In genomic region chr2:67322361-67323001, GRCh38 we compare ENCODE assay signal across 8 cellular contexts.
DNase-seq lines count a peak whose midpoint lies in the region; ATAC-seq and TF ChIP-seq lines count a peak whose summit lies in the region.

No MANE protein-coding gene starts in this region.

- no peak overlapping the region for H3K4me3 ChIP-seq in AG10803 (ENCODE audit: low read length)
- no peak overlapping the region for H3K4me3 ChIP-seq in HUES48 (ENCODE audit: low read depth, low read length)
- no peak overlapping the region for H3K4me3 ChIP-seq in heart right ventricle

- peak; percentile 95 for ATAC-seq in SK-N-SH treated with all-trans-retinoic acid at 6 μM for 48 hours
- ATAC-seq in heart right ventricle, result peak; percentile 43 to 88 (median 78)
- ATAC-seq in stimulated activated effector memory CD8-positive, alpha-beta T cell treated with anti-CD3 and anti-CD28 coated beads, Interleukin-12 subunit alpha, Interleukin-12 subunit beta, amount 100 ng/mL, for 72 hours, result peak; percentile 39
- ATAC-seq in GM21360 (IDR thresholded peaks at IDR 0.05; ENCODE audit: unreplicated experiment), result no peak
- no peak for ATAC-seq in CD4-positive, alpha-beta T cell (ENCODE audit: poor library complexity)

- no peak overlapping the region for H3K27ac Mint-ChIP-seq in stimulated activated effector memory CD8-positive, alpha-beta T cell treated with anti-CD3 and anti-CD28 coated beads, Interleukin-12 subunit alpha, Interleukin-12 subunit beta, amount 100 ng/mL, for 72 hours
- H3K27ac Mint-ChIP-seq in CD4-positive, alpha-beta T cell, result no peak overlapping the region

- H3K36me3 Mint-ChIP-seq in stimulated activated effector memory CD8-positive, alpha-beta T cell treated with anti-CD3 and anti-CD28 coated beads, Interleukin-12 subunit alpha, Interleukin-12 subunit beta, amount 100 ng/mL, for 72 hours, result no peaks in the 10 kb centered on the region
- H3K36me3 Mint-ChIP-seq in CD4-positive, alpha-beta T cell (ENCODE audit: low read depth), result no peaks in the 10 kb centered on the region

- no peak overlapping the region for H3K9ac ChIP-seq in HUES48 (ENCODE audit: low read depth, low read length)

- H3K27ac ChIP-seq in HUES48 (ENCODE audit: low read depth, low read length) (peak overlapping the region; percentile 10), heart right ventricle (no peak overlapping the region)
- H3K27ac ChIP-seq in CD4-positive, alpha-beta T cell (ENCODE audit: low read depth, low read length), result no peak overlapping the region

- POLR2A ChIA-PET in CD4-positive, alpha-beta T cell (lab: Charles Lee), result no interaction called here

- CTCF ChIA-PET in CD4-positive, alpha-beta T cell (lab: Charles Lee), result no interaction called here

- no peaks in the 10 kb centered on the region for H3K27me3 ChIP-seq in HUES48 (ENCODE audit: control insufficient read depth, insufficient read depth, low read length)
- peaks cover 0 to 15% (median 5%) of the 10 kb centered on the region in 7 donors for H3K27me3 ChIP-seq in heart right ventricle
- no peaks in the 10 kb centered on the region for H3K27me3 ChIP-seq in CD4-positive, alpha-beta T cell (ENCODE audit: control insufficient read depth, insufficient read depth, low read length)

- H3K9me3 Mint-ChIP-seq in stimulated activated effector memory CD8-positive, alpha-beta T cell treated with anti-CD3 and anti-CD28 coated beads, Interleukin-12 subunit alpha, Interleukin-12 subunit beta, amount 100 ng/mL, for 72 hours, result no peaks in the 10 kb centered on the region
- H3K9me3 Mint-ChIP-seq in CD4-positive, alpha-beta T cell, result no peaks in the 10 kb centered on the region

- TF ChIP-seq CTCF in AG10803 (conservative IDR thresholded peaks at IDR 0.05; ENCODE audit: low read length), result peak; percentile 71
- peak in 5 of 9 donors; percentile 10 to 45 (median 33) for TF ChIP-seq CTCF in heart right ventricle (IDR thresholded peaks at IDR 0.05)
- TF ChIP-seq CTCF in CD4-positive, alpha-beta T cell (IDR thresholded peaks at IDR 0.05), result no peak

- H3K4me1 ChIP-seq in HUES48 (ENCODE audit: control insufficient read depth, insufficient read depth, low read length), result peaks cover 72% of the 10 kb centered on the region
- H3K4me1 ChIP-seq in heart right ventricle, result peaks cover 0 to 9% (median 4%) of the 10 kb centered on the region in 9 donors

- H3K4me3 Mint-ChIP-seq in stimulated activated effector memory CD8-positive, alpha-beta T cell treated with anti-CD3 and anti-CD28 coated beads, Interleukin-12 subunit alpha, Interleukin-12 subunit beta, amount 100 ng/mL, for 72 hours, result no peak overlapping the region
- no peak overlapping the region for H3K4me3 Mint-ChIP-seq in CD4-positive, alpha-beta T cell

- intact Hi-C loops in heart right ventricle (cut with DNase I), result loop anchor here in 2 of 10 donors (5.0 to 10.0 kb wide), 2 partner anchors 785 to 878 kb away; no protein-coding TSS in a partner anchor
- intact Hi-C loops in CD4-positive, alpha-beta T cell (cut with DNase I, micrococcal nuclease), result no loop called here

- H3K9me3 ChIP-seq in HUES48 (ENCODE audit: control insufficient read depth, insufficient read depth, low read length), result no peaks in the 10 kb centered on the region
- H3K9me3 ChIP-seq in heart right ventricle, result no peaks in the 10 kb centered on the region
- no peaks in the 10 kb centered on the region for H3K9me3 ChIP-seq in CD4-positive, alpha-beta T cell (ENCODE audit: control insufficient read depth, low read length)

- H3K4me1 Mint-ChIP-seq in stimulated activated effector memory CD8-positive, alpha-beta T cell treated with anti-CD3 and anti-CD28 coated beads, Interleukin-12 subunit alpha, Interleukin-12 subunit beta, amount 100 ng/mL, for 72 hours, result no peaks in the 10 kb centered on the region
- H3K4me1 Mint-ChIP-seq in CD4-positive, alpha-beta T cell (ENCODE audit: low read depth), result no peaks in the 10 kb centered on the region

- 31 to 34% methylated on average over 3 of the region's 3 CpGs for WGBS in heart right ventricle, 2 donors

- DNase-seq in AG10803 (ENCODE audit: low read depth), result peak; percentile 71
- DNase-seq in heart right ventricle, result peak in 1 of 2 donors; percentile 20
- DNase-seq in stimulated activated effector memory CD8-positive, alpha-beta T cell treated with anti-CD3 and anti-CD28 coated beads, Interleukin-12 subunit alpha, Interleukin-12 subunit beta, amount 100 ng/mL, for 72 hours (ENCODE audit: low spot score in 2 of 2), result no peak
- no peak for DNase-seq in CD4-positive, alpha-beta T cell
- no peak for DNase-seq in activated CD4-positive, alpha-beta T cell treated with anti-CD3 and anti-CD28 coated beads for 48 hours

- peaks cover 9% of the 10 kb centered on the region for H3K27me3 Mint-ChIP-seq in CD4-positive, alpha-beta T cell

- H3K36me3 ChIP-seq in HUES48 (ENCODE audit: control insufficient read depth, insufficient read depth, low read length) (no peaks in the 10 kb centered on the region), heart right ventricle (no peaks in the 10 kb centered on the region)

TF ChIP-seq in SK-N-SH treated with all-trans-retinoic acid at 6 μM for 48 hours, 23 proteins besides CTCF, POLR2A, EP300 and RAD21:
- TF ChIP-seq PPARA (CRISPR knock-in tag; IDR thresholded peaks at IDR 0.05; ENCODE audit: borderline replicate concordance), result no peak
- TF ChIP-seq OSR1 (CRISPR knock-in tag; IDR thresholded peaks at IDR 0.05), result no peak
- TF ChIP-seq TSHZ2 (CRISPR knock-in tag; IDR thresholded peaks at IDR 0.05), result peak; percentile 58; the same call in 1 of the 2 replicates
- TF ChIP-seq ZNF70 (CRISPR knock-in tag; IDR thresholded peaks at IDR 0.05), result peak; percentile 15; the same call in 1 of the 2 replicates
- no peak for TF ChIP-seq ESRRG (CRISPR knock-in tag; IDR thresholded peaks at IDR 0.05)

Comparison
In these comparisons a context has a peak if more than half of its experiments do, and no peak if none do; other contexts are left out.
1. ATAC-seq: peak in SK-N-SH treated with all-trans-retinoic acid at 6 μM for 48 hours (single experiment), heart right ventricle (8 of 8) and stimulated activated effector memory CD8-positive, alpha-beta T cell treated with anti-CD3 and anti-CD28 coated beads, Interleukin-12 subunit alpha, Interleukin-12 subunit beta, amount 100 ng/mL, for 72 hours (single experiment); none in GM21360 (single experiment) and CD4-positive, alpha-beta T cell (single experiment).